In genomic region chr17:8220783-8221662, GRCh38 we compare ENCODE assay signal across 8 cellular contexts.
A peak's percentile ranks its signal among the peaks of the same experiment; 100 is the strongest.
DNase-seq lines count a peak whose midpoint lies in the region; ATAC-seq and TF ChIP-seq lines count a peak whose summit lies in the region.

No MANE protein-coding gene starts in this region.

- ATAC-seq in HG02943 (IDR thresholded peaks at IDR 0.05; ENCODE audit: low read depth, unreplicated experiment): peak; percentile 13
- no peak for ATAC-seq in GM21576 (IDR thresholded peaks at IDR 0.05; ENCODE audit: unreplicated experiment)

- H3K4me3 ChIP-seq in choroid plexus epithelial cell (ENCODE audit: low read depth, low read length): peak overlapping the region; percentile 77

- DNase-seq in CD1c-positive myeloid dendritic cell (ENCODE audit: extremely low spot score): peak; percentile 84
- DNase-seq in NCI-H526 (lab: John Stamatoyannopoulos, UW): peak; percentile 83 to 88
- peak; percentile 96 for DNase-seq in activated CD4-positive, alpha-beta T cell treated with anti-CD3 and anti-CD28 coated beads for 48 hours
- peak; percentile 94 for DNase-seq in choroid plexus epithelial cell (ENCODE audit: low read depth)
- DNase-seq in kidney tubule cell (ENCODE audit: low spot score): peak; percentile 94
- peak; percentile 70 to 91 for DNase-seq in stimulated activated CD4-positive, alpha-beta T cell treated with anti-CD3 and anti-CD28 coated beads, Interleukin-15, amount 100 ng/mL, for 1 hour (ENCODE audit: low read depth in 1 of 2, low spot score in 1 of 2)

- TF ChIP-seq CTCF in choroid plexus epithelial cell (conservative IDR thresholded peaks at IDR 0.05; ENCODE audit: low read depth, low read length): no peak
